Comparison of ENCODE assay signal across 22 cellular contexts in the genomic region with DNA sequence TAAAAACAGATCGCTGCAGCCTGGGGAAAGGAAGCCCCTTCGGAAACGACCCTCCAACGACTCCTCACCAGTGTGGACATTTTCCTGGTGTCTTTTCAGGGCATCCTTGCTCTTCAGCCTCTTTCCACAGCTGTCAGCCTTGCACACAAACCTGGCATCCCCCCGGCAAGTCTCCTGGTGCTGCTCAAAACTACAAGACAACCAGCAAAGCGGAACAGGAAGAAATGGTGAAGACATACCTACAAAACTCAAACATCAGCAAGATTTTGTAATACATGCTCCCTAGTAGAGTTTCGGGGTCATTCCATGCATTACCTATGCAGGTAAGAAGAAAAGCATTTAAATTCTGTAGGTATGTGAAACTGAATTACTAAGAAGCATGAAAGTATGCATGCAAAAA.
DNase-seq lines count a peak whose midpoint lies in the region; TF ChIP-seq lines count a peak whose summit lies in the region.
"Had no signal": no experiment of that assay in that cellular context is flagged by ENCODE, and none has a peak within 500 bp of the region (broad histone marks: within the 10 kb centered on the region; RNA-seq: fewer than 3 reads in every experiment).

No MANE protein-coding gene starts in this region.

- no peak overlapping the region for H2BK15ac ChIP-seq in mesenchymal stem cell (ENCODE audit: low read depth, poor library complexity, severe bottlenecking)

- H3K27ac Mint-ChIP-seq in CD4-positive, alpha-beta memory T cell = peak overlapping the region in 2 of 7 donors; percentile 47 to 85
- H3K27ac Mint-ChIP-seq: activated naive CD4-positive, alpha-beta T cell treated with anti-CD3 and anti-CD28 coated beads, Interleukin-2, amount 50 U/mL, for 24 hours; IgD-negative memory B cell; memory B cell had no signal

- no peaks in the 10 kb centered on the region for H3K9me3 ChIP-seq in CD4-positive, alpha-beta memory T cell (ENCODE audit: control insufficient read depth in 1 of 2, low read length in 2 of 2)
- H3K9me3 ChIP-seq in OCI-LY7 (ENCODE audit: low read length) = no peaks in the 10 kb centered on the region
- H3K9me3 ChIP-seq in mesenchymal stem cell (ENCODE audit: control insufficient read depth, low read length) = no peaks in the 10 kb centered on the region
- H3K9me3 ChIP-seq: Caco-2, prostate gland, uterus had no signal

- H3K4me3 Mint-ChIP-seq in CD4-positive, alpha-beta memory T cell = peak overlapping the region in 5 of 8 donors; percentile 32 to 69 (median 37)
- H3K4me3 Mint-ChIP-seq: activated naive CD4-positive, alpha-beta T cell treated with anti-CD3 and anti-CD28 coated beads, Interleukin-2, amount 50 U/mL, for 24 hours; IgD-negative memory B cell; memory B cell had no signal

- POLR2A ChIA-PET in CD4-positive, alpha-beta memory T cell (lab: Charles Lee; ENCODE audit: partially characterized antibody) = no interaction called here
- POLR2A ChIA-PET in OCI-LY7 (lab: Charles Lee) = interaction anchor here (0.6 to 2.8 kb wide), 5 partner anchors 15 to 58 kb away, joined by 3 to 10 read pairs (median 3); no protein-coding TSS in a partner anchor

- 88% methylated on average over 6 of the region's 7 CpGs for WGBS in mesenchymal stem cell

- no peak overlapping the region for H3K23ac ChIP-seq in mesenchymal stem cell (ENCODE audit: low read length in 2 of 2)

- no peak overlapping the region for H2BK12ac ChIP-seq in mesenchymal stem cell (ENCODE audit: low read length in 2 of 2)

- peaks cover 0 to 2% (median 0%) of the 10 kb centered on the region in 8 donors for H3K9me3 Mint-ChIP-seq in CD4-positive, alpha-beta memory T cell
- H3K9me3 Mint-ChIP-seq: activated naive CD4-positive, alpha-beta T cell treated with anti-CD3 and anti-CD28 coated beads, Interleukin-2, amount 50 U/mL, for 24 hours had no signal

- H2AFZ ChIP-seq in ACC112 (ENCODE audit: low read length, unreplicated experiment) (peak overlapping the region; percentile 82), OCI-LY7 (ENCODE audit: low read length) (peak overlapping the region; percentile 44; the same call in 1 of the 2 replicates), mesenchymal stem cell (ENCODE audit: low read depth, low read length) (no peak overlapping the region)

- H2AK5ac ChIP-seq in mesenchymal stem cell (ENCODE audit: low read length, severe bottlenecking) = no peak overlapping the region

- H3K36me3 Mint-ChIP-seq in CD4-positive, alpha-beta memory T cell = no peaks in the 10 kb centered on the region
- H3K36me3 Mint-ChIP-seq: activated naive CD4-positive, alpha-beta T cell treated with anti-CD3 and anti-CD28 coated beads, Interleukin-2, amount 50 U/mL, for 24 hours; IgD-negative memory B cell; memory B cell had no signal

- no peak overlapping the region for H3K18ac ChIP-seq in mesenchymal stem cell (ENCODE audit: low read depth in 1 of 2, low read length in 2 of 2)

- peak overlapping the region; percentile 28; the same call in 1 of the 2 replicates for H3K4me2 ChIP-seq in OCI-LY7 (ENCODE audit: low read length)
- no peak overlapping the region for H3K4me2 ChIP-seq in mesenchymal stem cell (ENCODE audit: low read length, poor library complexity, severe bottlenecking)

- no TSS peak for BruUV-seq in OCI-LY7 (replicated peaks; lab: Mats Ljungman, UMichigan)

- no peak overlapping the region for H2BK5ac ChIP-seq in mesenchymal stem cell (ENCODE audit: low read depth, low read length, poor library complexity, severe bottlenecking)

- peak overlapping the region; percentile 84 for H3K9ac ChIP-seq in mesenchymal stem cell (ENCODE audit: low read length)

- H3K27me3 ChIP-seq in ACC112 (ENCODE audit: insufficient read depth, low read length) (no peaks in the 10 kb centered on the region), mesenchymal stem cell (ENCODE audit: control insufficient read depth in 1 of 2, insufficient read depth in 1 of 2, low read length in 2 of 2) (no peaks in the 10 kb centered on the region)
- H3K27me3 ChIP-seq in CD4-positive, alpha-beta memory T cell (ENCODE audit: insufficient read depth, low read length) = no peaks in the 10 kb centered on the region
- H3K27me3 ChIP-seq: uterus had no signal

- no peaks in the 10 kb centered on the region for H3K9me2 ChIP-seq in OCI-LY7 (ENCODE audit: insufficient read depth, low read length)

- peaks cover 0 to 2% of the 10 kb centered on the region in 2 donors for H3K27me3 Mint-ChIP-seq in CD4-positive, alpha-beta memory T cell
- H3K27me3 Mint-ChIP-seq: activated naive CD4-positive, alpha-beta T cell treated with anti-CD3 and anti-CD28 coated beads, Interleukin-2, amount 50 U/mL, for 24 hours; IgD-negative memory B cell; memory B cell; naive thymus-derived CD8-positive, alpha-beta T cell had no signal

- H3K27ac ChIP-seq in ACC112 (ENCODE audit: low read depth, low read length) = no peak overlapping the region
- H3K27ac ChIP-seq in CD4-positive, alpha-beta memory T cell (ENCODE audit: low read depth, low read length) = no peak overlapping the region
- no peak overlapping the region for H3K27ac ChIP-seq in OCI-LY7 (ENCODE audit: low read depth, low read length, poor library complexity, severe bottlenecking)
- no peak overlapping the region for H3K27ac ChIP-seq in mesenchymal stem cell (ENCODE audit: low read length, poor library complexity, severe bottlenecking)
- H3K27ac ChIP-seq: prostate gland, uterus had no signal

- H3K4me3 ChIP-seq in ACC112 (ENCODE audit: low read depth, low read length) (peak overlapping the region; percentile 78), OCI-LY7 (ENCODE audit: low read depth, low read length, poor library complexity, severe bottlenecking) (no peak overlapping the region), mesenchymal stem cell (ENCODE audit: insufficient read depth in 1 of 2, low read depth in 1 of 2, low read length in 2 of 2) (peak overlapping the region in 1 of 2 experiments; percentile 77)
- no peak overlapping the region for H3K4me3 ChIP-seq in CD4-positive, alpha-beta memory T cell (ENCODE audit: low read length in 2 of 2)
- H3K4me3 ChIP-seq: prostate gland, uterus had no signal

- no peak overlapping the region for H4K91ac ChIP-seq in mesenchymal stem cell (ENCODE audit: low read length)

- CTCF ChIA-PET in CD4-positive, alpha-beta memory T cell (lab: Charles Lee; ENCODE audit: partially characterized antibody) = no interaction called here
- CTCF ChIA-PET in OCI-LY7 (lab: Charles Lee; ENCODE audit: unreplicated experiment) = no interaction called here

- no peaks in the 10 kb centered on the region for H4K20me1 ChIP-seq in OCI-LY7 (ENCODE audit: insufficient read depth, low read length)

- no peak overlapping the region for H4K8ac ChIP-seq in mesenchymal stem cell (ENCODE audit: low read length)

- no peak for TF ChIP-seq CTCF in OCI-LY7 (conservative IDR thresholded peaks at IDR 0.05; ENCODE audit: low read length)

- H3K79me2 ChIP-seq in ACC112 (ENCODE audit: control insufficient read depth, insufficient read depth, low read length, unreplicated experiment) (no peaks in the 10 kb centered on the region), OCI-LY7 (ENCODE audit: insufficient read depth, low read depth, low read length) (no peaks in the 10 kb centered on the region)

- H3K79me1 ChIP-seq in mesenchymal stem cell (replicated peaks; ENCODE audit: low read length, poor library complexity, severe bottlenecking) = peaks cover 3% of the 10 kb centered on the region

- 0 out of 2 replicates have a peak, but pooled peaks cover 4% of the 10 kb centered on the region for H3K36me3 ChIP-seq in ACC112 (ENCODE audit: insufficient read depth, low read length)
- no peaks in the 10 kb centered on the region for H3K36me3 ChIP-seq in CD4-positive, alpha-beta memory T cell (ENCODE audit: insufficient read depth, low read length)
- H3K36me3 ChIP-seq in OCI-LY7 (ENCODE audit: insufficient read depth, low read length) = no peaks in the 10 kb centered on the region
- no peaks in the 10 kb centered on the region for H3K36me3 ChIP-seq in mesenchymal stem cell (ENCODE audit: control insufficient read depth in 1 of 2, insufficient read depth in 2 of 2, low read depth in 1 of 2, low read length in 2 of 2)
- H3K36me3 ChIP-seq: prostate gland, uterus had no signal

- H3K14ac ChIP-seq in mesenchymal stem cell (ENCODE audit: low read length in 2 of 2) = no peak overlapping the region

- peaks cover 0 to 8% (median 5%) of the 10 kb centered on the region in 4 donors for H3K4me1 Mint-ChIP-seq in CD4-positive, alpha-beta memory T cell
- H3K4me1 Mint-ChIP-seq: memory B cell had no signal

- no peak for DNase-seq in CD4-positive, alpha-beta memory T cell
- no peak for DNase-seq in OCI-LY7 (ENCODE audit: low spot score)
- DNase-seq in mesenchymal stem cell = no peak
- DNase-seq in superior temporal gyrus (ENCODE audit: extremely low spot score) = no peak
- no peak for DNase-seq in H4 (ENCODE audit: low spot score)
- no peak for DNase-seq in OCI-M1 (lab: John Stamatoyannopoulos, UW)
- no peak for DNase-seq in stimulated activated CD4-positive, alpha-beta T cell treated with anti-CD3 and anti-CD28 coated beads, Interleukin-15, amount 100 ng/mL, for 24 hours
- DNase-seq: activated T-cell treated with anti-CD3 and anti-CD28 coated beads, Interleukin-2, amount 50 U/mL, for 1 hour; Caco-2; kidney; naive thymus-derived CD8-positive, alpha-beta T cell; NCI-H1930; NCI-H446 treated with DMSO at 0.1 percent for 48 hours; NK-92 treated with Interleukin-12 subunit alpha and Interleukin-12 subunit beta, amount 100 ng/mL, for 24 hours; Right ventricle myocardium superior; stimulated activated CD4-positive, alpha-beta T cell treated with anti-CD3 and anti-CD28 coated beads, Interleukin-4, amount 100 ng/mL, for 24 hours; uterus had no signal

- no peak overlapping the region for H3K4ac ChIP-seq in mesenchymal stem cell (ENCODE audit: low read depth in 1 of 2, low read length in 2 of 2)

- no peaks in the 10 kb centered on the region for H3K4me1 ChIP-seq in ACC112 (ENCODE audit: control insufficient read depth, insufficient read depth, low read length, unreplicated experiment)
- H3K4me1 ChIP-seq in CD4-positive, alpha-beta memory T cell (ENCODE audit: insufficient read depth, low read length) = no peaks in the 10 kb centered on the region
- H3K4me1 ChIP-seq in OCI-LY7 (ENCODE audit: insufficient read depth, low read length, poor library complexity, severe bottlenecking) = no peaks in the 10 kb centered on the region
- no peaks in the 10 kb centered on the region for H3K4me1 ChIP-seq in mesenchymal stem cell (ENCODE audit: control insufficient read depth, insufficient read depth, low read depth, low read length)
- H3K4me1 ChIP-seq: Caco-2, prostate gland, uterus had no signal

- intact Hi-C loops in CD4-positive, alpha-beta memory T cell (cut with micrococcal nuclease) = no loop called here
- intact Hi-C loops in OCI-LY7 (cut with micrococcal nuclease; ENCODE audit: unreplicated experiment) = loop anchor here (10.0 kb wide), 1 partner anchor 278 kb away; no protein-coding TSS in a partner anchor

- H2BK120ac ChIP-seq in mesenchymal stem cell (ENCODE audit: low read depth, low read length) = no peak overlapping the region
